Comparison of ENCODE assay signal across 19 cellular contexts in the genomic region with DNA sequence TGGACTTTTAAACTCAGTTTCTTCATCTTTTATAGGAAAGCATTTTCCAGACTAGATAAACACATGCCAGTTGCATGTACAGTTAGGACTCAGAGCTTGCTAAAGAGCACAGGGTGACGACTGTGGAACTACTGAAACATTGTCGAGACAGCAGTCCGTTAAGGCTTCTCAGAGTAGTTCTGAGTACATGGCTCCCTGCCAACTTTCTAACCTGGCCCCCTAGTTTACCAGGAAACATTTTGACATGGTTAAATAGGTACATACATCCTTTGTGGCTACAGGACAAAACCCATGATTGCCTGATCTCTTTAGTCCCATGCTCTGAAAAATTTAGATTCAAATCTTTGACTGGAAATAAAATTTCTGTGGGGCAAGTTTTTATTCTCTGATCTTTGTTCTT.
"Had no signal": no experiment of that assay in that cellular context is flagged by ENCODE, and none has a peak within 500 bp of the region (broad histone marks: within the 10 kb centered on the region; RNA-seq: fewer than 3 reads in every experiment).

No MANE protein-coding gene starts in this region.

- H3K27ac Mint-ChIP-seq: memory B cell; natural killer cell treated with Interleukin-12 subunit alpha and Interleukin-12 subunit beta and Interleukin-15 and Interleukin-18, amount 100 ng/mL, for 72 hours; progenitor cell of endocrine pancreas; stimulated activated effector memory CD8-positive, alpha-beta T cell treated with anti-CD3 and anti-CD28 coated beads, Interleukin-12 subunit alpha, Interleukin-12 subunit beta, amount 100 ng/mL, for 72 hours; stimulated activated naive CD8-positive, alpha-beta T cell treated with anti-CD3 and anti-CD28 coated beads, Interleukin-15, Interleukin-2, amounts not matched to agents 100 ng/mL and 50 ng/mL, for 24 hours had no signal

- H3K9me3 Mint-ChIP-seq: memory B cell; natural killer cell treated with Interleukin-12 subunit alpha and Interleukin-12 subunit beta and Interleukin-15 and Interleukin-18, amount 100 ng/mL, for 72 hours; stimulated activated effector memory CD8-positive, alpha-beta T cell treated with anti-CD3 and anti-CD28 coated beads, Interleukin-12 subunit alpha, Interleukin-12 subunit beta, amount 100 ng/mL, for 72 hours; stimulated activated naive CD8-positive, alpha-beta T cell treated with anti-CD3 and anti-CD28 coated beads, Interleukin-15, Interleukin-2, amounts not matched to agents 100 ng/mL and 50 ng/mL, for 24 hours had no signal

- H3K4me1 ChIP-seq: parathyroid adenoma, tibial nerve had no signal

- H3K4me3 ChIP-seq: dorsolateral prefrontal cortex, lung, smooth muscle cell, thoracic aorta, tibial nerve, upper lobe of left lung had no signal

- H3K79me2 ChIP-seq: parathyroid adenoma had no signal

- ATAC-seq: left lobe of liver; natural killer cell treated with Interleukin-12 subunit alpha and Interleukin-12 subunit beta and Interleukin-15 and Interleukin-18, amount 100 ng/mL, for 72 hours; sciatic nerve; stimulated activated effector memory CD8-positive, alpha-beta T cell treated with anti-CD3 and anti-CD28 coated beads, Interleukin-12 subunit alpha, Interleukin-12 subunit beta, amount 100 ng/mL, for 72 hours had no signal

- H3K27me3 Mint-ChIP-seq: memory B cell had no signal

- H3K9me3 ChIP-seq: thoracic aorta, tibial nerve, upper lobe of left lung had no signal

- H3K27ac ChIP-seq: dorsolateral prefrontal cortex, parathyroid adenoma, thoracic aorta, tibial nerve, upper lobe of left lung had no signal

- DNase-seq: dorsolateral prefrontal cortex; effector CD4-positive, alpha-beta T cell; stimulated activated CD4-positive, alpha-beta T cell treated with anti-CD3 and anti-CD28 coated beads, Interleukin-12 subunit alpha, Interleukin-12 subunit beta, amount 100 ng/mL, for 4 hours; stimulated activated CD4-positive, alpha-beta T cell treated with anti-CD3 and anti-CD28 coated beads, Interleukin-2, amount 100 ng/mL, for 24 hours; stimulated activated CD4-positive, alpha-beta T cell treated with anti-CD3 and anti-CD28 coated beads, Interleukin-4, amount 100 ng/mL, for 24 hours; upper lobe of left lung had no signal

- H3K4me3 Mint-ChIP-seq: memory B cell; natural killer cell treated with Interleukin-12 subunit alpha and Interleukin-12 subunit beta and Interleukin-15 and Interleukin-18, amount 100 ng/mL, for 72 hours; neural crest cell; stimulated activated effector memory CD8-positive, alpha-beta T cell treated with anti-CD3 and anti-CD28 coated beads, Interleukin-12 subunit alpha, Interleukin-12 subunit beta, amount 100 ng/mL, for 72 hours; stimulated activated naive CD8-positive, alpha-beta T cell treated with anti-CD3 and anti-CD28 coated beads, Interleukin-15, Interleukin-2, amounts not matched to agents 100 ng/mL and 50 ng/mL, for 24 hours had no signal

- H3K36me3 Mint-ChIP-seq: memory B cell; natural killer cell treated with Interleukin-12 subunit alpha and Interleukin-12 subunit beta and Interleukin-15 and Interleukin-18, amount 100 ng/mL, for 72 hours; stimulated activated effector memory CD8-positive, alpha-beta T cell treated with anti-CD3 and anti-CD28 coated beads, Interleukin-12 subunit alpha, Interleukin-12 subunit beta, amount 100 ng/mL, for 72 hours had no signal

- H3K4me2 ChIP-seq: smooth muscle cell had no signal

- H2AFZ ChIP-seq: parathyroid adenoma had no signal

- H3K36me3 ChIP-seq: thoracic aorta, tibial nerve, upper lobe of left lung had no signal
